In genomic region chr19:45994456-45994988, GRCh38 we compare ENCODE assay signal across 1 cellular context.
TF ChIP-seq lines count a peak whose summit lies in the region.

No MANE protein-coding gene starts in this region.

TF ChIP-seq in SK-N-SH, 30 proteins besides CTCF, POLR2A, EP300 and RAD21 (continued from another document):
- no peak for TF ChIP-seq TCF12 (IDR thresholded peaks at IDR 0.05)
- TF ChIP-seq, protein P1, sequence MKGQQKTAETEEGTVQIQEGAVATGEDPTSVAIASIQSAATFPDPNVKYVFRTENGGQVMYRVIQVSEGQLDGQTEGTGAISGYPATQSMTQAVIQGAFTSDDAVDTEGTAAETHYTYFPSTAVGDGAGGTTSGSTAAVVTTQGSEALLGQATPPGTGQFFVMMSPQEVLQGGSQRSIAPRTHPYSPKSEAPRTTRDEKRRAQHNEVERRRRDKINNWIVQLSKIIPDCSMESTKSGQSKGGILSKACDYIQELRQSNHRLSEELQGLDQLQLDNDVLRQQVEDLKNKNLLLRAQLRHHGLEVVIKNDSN (IDR thresholded peaks at IDR 0.05; ENCODE audit: borderline replicate concordance, low read depth) = no peak
- no peak for TF ChIP-seq ELF1 (IDR thresholded peaks at IDR 0.05)
